Comparison of ENCODE assay signal across 10 cellular contexts in the genomic region with DNA sequence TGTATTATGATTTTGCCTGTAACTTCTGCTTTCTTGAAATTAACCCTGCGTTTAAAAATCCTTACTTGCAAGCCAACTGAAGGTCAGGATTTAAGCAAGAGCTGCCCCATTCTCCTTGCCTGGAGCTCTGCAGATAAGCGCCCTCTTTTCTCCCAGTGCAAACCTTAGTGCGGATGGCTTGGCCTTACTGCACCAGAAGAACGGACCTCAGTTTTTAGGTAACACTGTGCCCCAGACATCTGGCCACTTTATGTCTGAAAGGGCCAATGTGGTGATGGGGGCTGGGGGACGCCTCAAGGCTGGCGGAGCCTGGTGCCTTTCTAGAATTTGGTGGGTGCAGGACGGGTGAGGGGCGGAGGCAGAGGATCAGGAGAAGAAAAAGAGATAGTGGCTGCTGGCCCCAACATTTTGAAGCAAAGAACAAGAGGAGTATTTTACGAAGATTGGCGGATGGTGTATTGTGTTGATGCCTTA. TPM values are rescaled to one million over a fixed set of nuclear protein-coding genes. Genes with fewer than 3 reads are reported as not detected.
DNase-seq lines count a peak whose midpoint lies in the region; TF ChIP-seq lines count a peak whose summit lies in the region.
"Had no signal": no experiment of that assay in that cellular context is flagged by ENCODE, and none has a peak within 500 bp of the region (broad histone marks: within the 10 kb centered on the region; RNA-seq: fewer than 3 reads in every experiment).

No MANE protein-coding gene starts in this region.

- H3K4me1 ChIP-seq in esophagus squamous epithelium (peaks cover 7 to 34% (median 14%) of the 10 kb centered on the region in 3 donors), spleen (peaks cover 14 to 51% (median 30%) of the 10 kb centered on the region in 6 donors), tibial nerve (peaks cover 0 to 30% (median 8%) of the 10 kb centered on the region in 4 donors)

- TF ChIP-seq EP300 in tibial nerve (IDR thresholded peaks at IDR 0.05): no peak

- peaks cover 0 to 82% (median 4%) of the 10 kb centered on the region in 4 donors for H3K27me3 ChIP-seq in esophagus squamous epithelium
- peaks cover 3 to 70% (median 40%) of the 10 kb centered on the region in 7 donors for H3K27me3 ChIP-seq in spleen (replicated peaks in 1 of 7)
- peaks cover 2 to 54% of the 10 kb centered on the region in 2 donors for H3K27me3 ChIP-seq in tibial nerve

- no peak overlapping the region for H3K27ac ChIP-seq in esophagus squamous epithelium
- no peak overlapping the region for H3K27ac ChIP-seq in spleen
- H3K27ac ChIP-seq in tibial nerve: no peak overlapping the region
- H3K27ac ChIP-seq: 22Rv1, gastroesophageal sphincter had no signal

- no peaks in the 10 kb centered on the region for H3K36me3 ChIP-seq in esophagus squamous epithelium
- no peaks in the 10 kb centered on the region for H3K36me3 ChIP-seq in spleen
- no peaks in the 10 kb centered on the region for H3K36me3 ChIP-seq in tibial nerve
- H3K36me3 ChIP-seq: gastroesophageal sphincter had no signal

- peak overlapping the region; percentile 19 to 75 (median 52) for H3K4me3 ChIP-seq in esophagus squamous epithelium
- H3K4me3 ChIP-seq in spleen: peak overlapping the region in 6 of 8 donors; percentile 27 to 75 (median 52)
- peak overlapping the region in 2 of 4 donors; percentile 25 to 57 for H3K4me3 ChIP-seq in tibial nerve

- DNase-seq in DMS53 (lab: John Stamatoyannopoulos, UW): peak; percentile 35
- no peak for DNase-seq in DMS53 treated with DMSO at 0.1 percent for 48 hours (lab: John Stamatoyannopoulos, UW; ENCODE audit: unreplicated experiment)
- peak; percentile 23 for DNase-seq in SKM-1 (lab: John Stamatoyannopoulos, UW; ENCODE audit: unreplicated experiment)
- no peak for DNase-seq in esophagus squamous epithelium (lab: John Stamatoyannopoulos, UW)
- no peak for DNase-seq in spleen
- DNase-seq in NCI-H2171 treated with DMSO at 0.1 percent for 48 hours (lab: John Stamatoyannopoulos, UW): no peak
- no peak for DNase-seq in foreskin melanocyte
- DNase-seq in tibial nerve (ENCODE audit: low spot score in 2 of 2): no peak

- 49 to 57% methylated on average over 10 of the region's 10 CpGs for WGBS in esophagus squamous epithelium, 2 donors
- WGBS in spleen, 5 donors: 42 to 52% (median 47%) methylated on average over 10 of the region's 10 CpGs
- WGBS in tibial nerve, 2 donors: 42 to 44% methylated on average over 10 of the region's 10 CpGs

- TF ChIP-seq POLR2A in esophagus squamous epithelium (IDR thresholded peaks at IDR 0.05) (no peak), spleen (IDR thresholded peaks at IDR 0.05) (no peak), tibial nerve (IDR thresholded peaks at IDR 0.05) (no peak)

- H3K9me3 ChIP-seq in esophagus squamous epithelium (no peaks in the 10 kb centered on the region), spleen (no peaks in the 10 kb centered on the region), tibial nerve (no peaks in the 10 kb centered on the region)
- H3K9me3 ChIP-seq: gastroesophageal sphincter had no signal

- intact Hi-C loops in esophagus squamous epithelium (cut with DNase I) (no loop called here), spleen (cut with DNase I; ENCODE audit: low total_unique reads) (no loop called here)

- TF ChIP-seq CTCF in esophagus squamous epithelium (IDR thresholded peaks at IDR 0.05) (no peak), spleen (IDR thresholded peaks at IDR 0.05 in 8 of 11, conservative IDR thresholded peaks at IDR 0.05 in 3 of 11) (no peak), tibial nerve (IDR thresholded peaks at IDR 0.05) (no peak)

RNA-seq across cellular contexts. Expression of gene TNFRSF11A, which starts 0.7 kb away (rescaled TPM):
- total RNA-seq in esophagus squamous epithelium (1 to 10 TPM; 1.9 to 5.6 (median 3.6) TPM), spleen (10 to 100 TPM in 3 of 7 donors, 1 to 10 TPM in 4; 1.5 to 11.8 (median 6.4) TPM), tibial nerve (10 to 100 TPM in 2 of 4 donors, 1 to 10 TPM in 2; 5.5 to 25.8 (median 8.6) TPM)
- polyA plus RNA-seq in spleen: under 1 TPM; 0.29 to 0.57 (median 0.32) TPM

Comparison
In these comparisons a context has a peak if more than half of its experiments do, and no peak if none do; other contexts are left out.
1. DNase-seq: peak in DMS53 (single experiment) and SKM-1 (single experiment); none in DMS53 treated with DMSO at 0.1 percent for 48 hours (single experiment), esophagus squamous epithelium (single experiment), spleen (single experiment), NCI-H2171 treated with DMSO at 0.1 percent for 48 hours (single experiment), foreskin melanocyte (single experiment) and tibial nerve (0 of 2).